In genomic region chr22:25495286-25495685, GRCh38 we compare ENCODE assay signal across 22 cellular contexts.
DNase-seq lines count a peak whose midpoint lies in the region; ATAC-seq and TF ChIP-seq lines count a peak whose summit lies in the region.
"Had no signal": no experiment of that assay in that cellular context is flagged by ENCODE, and none has a peak within 500 bp of the region (broad histone marks: within the 10 kb centered on the region; RNA-seq: fewer than 3 reads in every experiment).

No MANE protein-coding gene starts in this region.

- H3K27ac ChIP-seq in HEK293 (ENCODE audit: extremely low read depth, low read depth, low read length), result no peak overlapping the region
- H3K27ac ChIP-seq: colonic mucosa, heart right ventricle, upper lobe of left lung had no signal

- TF ChIP-seq CTCF in HEK293 (tag by site-specific recombination; IDR thresholded peaks at IDR 0.05) (no peak), nephron (IDR thresholded peaks at IDR 0.05; ENCODE audit: unreplicated experiment in 3 of 3) (no peak)

- H3K4me1 Mint-ChIP-seq in nephron, result peaks cover 49% of the 10 kb centered on the region

- no peak for ATAC-seq in GM21737 (IDR thresholded peaks at IDR 0.05; ENCODE audit: unreplicated experiment)
- ATAC-seq: WTC11 had no signal

- H3K27me3 Mint-ChIP-seq in nephron (ENCODE audit: low read depth), result peaks cover 11% of the 10 kb centered on the region
- H3K27me3 Mint-ChIP-seq: activated CD4-positive, alpha-beta memory T cell treated with anti-CD3 and anti-CD28 coated beads for 36 hours; activated naive CD4-positive, alpha-beta T cell treated with anti-CD3 and anti-CD28 coated beads, Interleukin-2, amount 10 ng/mL, durations not matched to agents 7 days and 5 days; memory B cell had no signal

- H3K4me3 ChIP-seq in HEK293 (ENCODE audit: low read depth, low read length), result no peak overlapping the region
- H3K4me3 ChIP-seq: colonic mucosa, heart right ventricle, MG63, upper lobe of left lung had no signal

- no peaks in the 10 kb centered on the region for H3K9me3 Mint-ChIP-seq in nephron
- H3K9me3 Mint-ChIP-seq: activated CD4-positive, alpha-beta memory T cell treated with anti-CD3 and anti-CD28 coated beads for 36 hours; activated naive CD4-positive, alpha-beta T cell treated with anti-CD3 and anti-CD28 coated beads, Interleukin-2, amount 10 ng/mL, durations not matched to agents 7 days and 5 days; memory B cell; natural killer cell treated with Interleukin-12 subunit alpha and Interleukin-12 subunit beta and Interleukin-15 and Interleukin-18, amount 100 ng/mL, for 72 hours; stimulated activated naive CD8-positive, alpha-beta T cell treated with anti-CD3 and anti-CD28 coated beads, Interleukin-15, amount 100 ng/mL, for 72 hours; WTC11 had no signal

- CTCF ChIA-PET in HEK293 (lab: Yijun Ruan, JAX), result interaction anchor here (0.8 to 1.4 kb wide), 3 partner anchors 13 to 278 kb away, joined by 3 to 4 read pairs (median 3); no protein-coding TSS in a partner anchor

- H3K9me3 ChIP-seq in HEK293 (ENCODE audit: control insufficient read depth, insufficient read depth, low read depth, low read length), result no peaks in the 10 kb centered on the region
- H3K9me3 ChIP-seq: colonic mucosa, heart right ventricle, MG63, upper lobe of left lung had no signal

- peak overlapping the region; percentile 28 to 65 (median 49) for H3K27ac Mint-ChIP-seq in nephron
- H3K27ac Mint-ChIP-seq: activated CD4-positive, alpha-beta memory T cell treated with anti-CD3 and anti-CD28 coated beads for 36 hours; activated naive CD4-positive, alpha-beta T cell treated with anti-CD3 and anti-CD28 coated beads, Interleukin-2, amount 10 ng/mL, durations not matched to agents 7 days and 5 days; memory B cell; natural killer cell treated with Interleukin-12 subunit alpha and Interleukin-12 subunit beta and Interleukin-15 and Interleukin-18, amount 100 ng/mL, for 72 hours; stimulated activated naive CD8-positive, alpha-beta T cell treated with anti-CD3 and anti-CD28 coated beads, Interleukin-15, amount 100 ng/mL, for 72 hours; WTC11 had no signal

- no peaks in the 10 kb centered on the region; the same call in 1 of the 2 replicates for H3K4me1 ChIP-seq in HEK293 (ENCODE audit: control insufficient read depth, insufficient read depth, low read length)
- H3K4me1 ChIP-seq: colonic mucosa had no signal

- peak; percentile 16 for DNase-seq in NCI-H1694 treated with DMSO at 0.1 percent for 48 hours (lab: John Stamatoyannopoulos, UW)
- DNase-seq in astrocyte of the hippocampus (ENCODE audit: low read depth, low spot score), result peak; percentile 7
- DNase-seq in AG08395 (ENCODE audit: low spot score), result no peak
- DNase-seq in HK-2 (ENCODE audit: unreplicated experiment), result no peak
- DNase-seq: activated CD4-positive, alpha-beta memory T cell treated with anti-CD3 and anti-CD28 coated beads for 36 hours; activated naive CD4-positive, alpha-beta T cell treated with anti-CD3 and anti-CD28 coated beads, Interleukin-2, amount 10 ng/mL, durations not matched to agents 7 days and 5 days; AML-193; colonic mucosa; heart right ventricle; MG63; NCI-H1930; SHP77; small intestine; stimulated activated CD4-positive, alpha-beta T cell treated with anti-CD3 and anti-CD28 coated beads, Interleukin-2, amount 100 ng/mL, for 48 hours; stimulated activated naive CD8-positive, alpha-beta T cell treated with anti-CD3 and anti-CD28 coated beads, Interleukin-15, amount 100 ng/mL, for 72 hours; upper lobe of left lung had no signal

- no peak overlapping the region for H3K4me3 Mint-ChIP-seq in nephron
- H3K4me3 Mint-ChIP-seq: activated CD4-positive, alpha-beta memory T cell treated with anti-CD3 and anti-CD28 coated beads for 36 hours; activated naive CD4-positive, alpha-beta T cell treated with anti-CD3 and anti-CD28 coated beads, Interleukin-2, amount 10 ng/mL, durations not matched to agents 7 days and 5 days; memory B cell; natural killer cell treated with Interleukin-12 subunit alpha and Interleukin-12 subunit beta and Interleukin-15 and Interleukin-18, amount 100 ng/mL, for 72 hours; stimulated activated naive CD8-positive, alpha-beta T cell treated with anti-CD3 and anti-CD28 coated beads, Interleukin-15, amount 100 ng/mL, for 72 hours; WTC11 had no signal

- peaks cover under 1 to 3% of the 10 kb centered on the region in 2 experiments; a peak in 2 of 3 replicates for H3K36me3 ChIP-seq in HEK293 (ENCODE audit: control insufficient read depth in 2 of 2, insufficient read depth in 1 of 2, low read length in 2 of 2)
- H3K36me3 ChIP-seq: colonic mucosa, MG63 had no signal

- POLR2A ChIA-PET in HEK293 (lab: Yijun Ruan, JAX), result interaction anchor here (0.6 to 1.8 kb wide), 3 partner anchors 19 to 917 kb away, joined by 3 to 4 read pairs (median 3); no protein-coding TSS in a partner anchor

- peaks cover 46% of the 10 kb centered on the region for H3K36me3 Mint-ChIP-seq in nephron (ENCODE audit: low read depth)
- H3K36me3 Mint-ChIP-seq: natural killer cell treated with Interleukin-12 subunit alpha and Interleukin-12 subunit beta and Interleukin-15 and Interleukin-18, amount 100 ng/mL, for 72 hours; WTC11 had no signal

TF ChIP-seq in HEK293, 187 proteins besides CTCF, POLR2A, EP300 and RAD21:
- TF ChIP-seq ZNF600 (tag by site-specific recombination; IDR thresholded peaks at IDR 0.05), result no peak
- TF ChIP-seq ZNF48 (tag by site-specific recombination; IDR thresholded peaks at IDR 0.05), result no peak
- TF ChIP-seq ZBTB1 (tag by site-specific recombination; IDR thresholded peaks at IDR 0.05), result no peak
- TF ChIP-seq ZNF26 (tag by site-specific recombination; IDR thresholded peaks at IDR 0.05), result no peak
- peak; percentile 38; the same call in 1 of the 2 replicates for TF ChIP-seq ZBTB17 (tag by site-specific recombination; IDR thresholded peaks at IDR 0.05)
TF ChIP-seq in HEK293: peak in this region for 1.

Comparison
In these comparisons a context has a peak if more than half of its experiments do, and no peak if none do; other contexts are left out.
1. DNase-seq: peak in NCI-H1694 treated with DMSO at 0.1 percent for 48 hours (single experiment) and astrocyte of the hippocampus (single experiment); none in AG08395 (single experiment) and HK-2 (single experiment).